In genomic region chr22:29071261-29072045, GRCh38 we compare ENCODE assay signal across 1 cellular context.
TF ChIP-seq lines count a peak whose summit lies in the region.

No MANE protein-coding gene starts in this region.

TF ChIP-seq in SK-N-SH, 30 proteins besides CTCF, POLR2A, EP300 and RAD21 (continued from another document):
- TF ChIP-seq FOSL2 (IDR thresholded peaks at IDR 0.05; ENCODE audit: borderline replicate concordance, low read depth), result no peak
